Comparison of ENCODE assay signal across 8 cellular contexts in genomic region chr21:15514073-15514946, GRCh38.
DNase-seq lines count a peak whose midpoint lies in the region; ATAC-seq lines count a peak whose summit lies in the region.

No MANE protein-coding gene starts in this region.

- peak; percentile 46 for DNase-seq in Ammon's horn (ENCODE audit: low spot score)
- peak; percentile 8 for DNase-seq in HT-29 (ENCODE audit: low spot score)
- peak; percentile 30 for DNase-seq in activated T-cell treated with anti-CD3 and anti-CD28 coated beads for 1 hour (ENCODE audit: low read depth)
- peak; percentile 38 for DNase-seq in stimulated activated CD4-positive, alpha-beta T cell treated with anti-CD3 and anti-CD28 coated beads, Interleukin-12 subunit alpha, Interleukin-12 subunit beta, amount 100 ng/mL, for 4 hours
- DNase-seq in NCI-H2227 treated with DMSO at 0.1 percent for 48 hours (lab: John Stamatoyannopoulos, UW): no peak
- no peak for DNase-seq in NCI-H1436 treated with DMSO at 0.1 percent for 48 hours (lab: John Stamatoyannopoulos, UW)
- DNase-seq in epidermal melanocyte (ENCODE audit: insufficient read length, low spot score): no peak

- peak; percentile 97 for ATAC-seq in GM21360 (IDR thresholded peaks at IDR 0.05; ENCODE audit: unreplicated experiment)

Comparison
In these comparisons a context has a peak if more than half of its experiments do, and no peak if none do; other contexts are left out.
1. DNase-seq: peak in Ammon's horn (single experiment), HT-29 (single experiment), activated T-cell treated with anti-CD3 and anti-CD28 coated beads for 1 hour (single experiment) and stimulated activated CD4-positive, alpha-beta T cell treated with anti-CD3 and anti-CD28 coated beads, Interleukin-12 subunit alpha, Interleukin-12 subunit beta, amount 100 ng/mL, for 4 hours (single experiment); none in NCI-H2227 treated with DMSO at 0.1 percent for 48 hours (single experiment), NCI-H1436 treated with DMSO at 0.1 percent for 48 hours (single experiment) and epidermal melanocyte (single experiment).